In the genomic region with DNA sequence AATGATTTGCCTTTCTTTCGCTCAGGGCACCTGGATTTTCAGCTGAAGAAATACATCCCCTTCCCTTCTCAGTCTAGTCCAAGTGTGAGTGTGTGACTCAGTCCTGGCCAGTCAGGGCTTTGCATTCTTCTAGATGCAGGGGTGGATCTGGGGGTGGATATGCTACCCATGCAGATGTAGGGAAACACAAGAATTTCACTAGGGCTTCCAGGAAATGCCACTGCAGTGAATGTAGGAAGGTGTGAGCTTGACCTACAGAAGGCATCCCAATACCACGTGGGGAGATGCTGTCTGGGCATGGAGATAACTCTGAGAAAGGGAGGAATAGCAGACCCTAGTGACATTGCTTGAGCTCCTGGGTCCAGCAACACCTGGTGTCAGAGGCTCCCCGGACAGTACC, we compare ENCODE assay signal across 26 cellular contexts.
"Had no signal": no experiment of that assay in that cellular context is flagged by ENCODE, and none has a peak within 500 bp of the region (broad histone marks: within the 10 kb centered on the region; RNA-seq: fewer than 3 reads in every experiment).

No MANE protein-coding gene starts in this region.

- DNase-seq: activated B cell treated with CpG ODN at 0.5 μM for 24 hours; activated CD4-positive, alpha-beta memory T cell treated with anti-CD3 and anti-CD28 coated beads for 36 hours; activated CD4-positive, alpha-beta T cell treated with anti-CD3 and anti-CD28 coated beads for 1 hour; activated CD4-positive, alpha-beta T cell treated with anti-CD3 and anti-CD28 coated beads, Interleukin-2, amount 10 ng/mL, durations not matched to agents 24 days and 14 days; activated CD8-positive, alpha-beta memory T cell treated with anti-CD3 and anti-CD28 coated beads for 24 hours; activated gamma-delta T cell; activated naive CD4-positive, alpha-beta T cell treated with anti-CD3 and anti-CD28 coated beads, Interleukin-2, amount 10 ng/mL, durations not matched to agents 7 days and 5 days; activated naive CD8-positive, alpha-beta T cell treated with anti-CD3 and anti-CD28 coated beads for 36 hours; activated T-cell treated with anti-CD3 and anti-CD28 coated beads, Interleukin-2, amount 50 U/mL, for 4 hours; adrenal gland; aorta; cerebellar nuclear complex; MG63; NCI-H1105 treated with DMSO at 0.1 percent for 48 hours; NCI-H1436 treated with DMSO at 0.1 percent for 48 hours; NCI-H187; NCI-H2081; NCI-H446 treated with DMSO at 0.1 percent for 48 hours; NCI-H524 treated with DMSO at 0.1 percent for 48 hours; NCI-H748 treated with DMSO at 0.1 percent for 48 hours; OCI-M1; Peyer's patch; SIG-M5; T-helper 17 cell; T1000 had no signal

- H3K9me3 ChIP-seq: adrenal gland, MG63, Peyer's patch had no signal

- H3K27ac ChIP-seq: adrenal gland, KMS-11, Peyer's patch had no signal

- H3K9ac ChIP-seq: KMS-11 had no signal

- H3K4me1 ChIP-seq: adrenal gland, Peyer's patch had no signal

- H3K36me3 ChIP-seq: adrenal gland, MG63, Peyer's patch had no signal

- ATAC-seq: activated T-cell treated with anti-CD3 and anti-CD28 coated beads, Interleukin-2, amount 50 U/mL, for 4 hours; T-helper 17 cell had no signal

- H3K4me2 ChIP-seq: KMS-11 had no signal

- H3K27me3 ChIP-seq: adrenal gland, MG63, Peyer's patch had no signal

- H3K4me3 ChIP-seq: adrenal gland, MG63, Peyer's patch had no signal
